Comparison of ENCODE assay signal across 16 cellular contexts in the genomic region with DNA sequence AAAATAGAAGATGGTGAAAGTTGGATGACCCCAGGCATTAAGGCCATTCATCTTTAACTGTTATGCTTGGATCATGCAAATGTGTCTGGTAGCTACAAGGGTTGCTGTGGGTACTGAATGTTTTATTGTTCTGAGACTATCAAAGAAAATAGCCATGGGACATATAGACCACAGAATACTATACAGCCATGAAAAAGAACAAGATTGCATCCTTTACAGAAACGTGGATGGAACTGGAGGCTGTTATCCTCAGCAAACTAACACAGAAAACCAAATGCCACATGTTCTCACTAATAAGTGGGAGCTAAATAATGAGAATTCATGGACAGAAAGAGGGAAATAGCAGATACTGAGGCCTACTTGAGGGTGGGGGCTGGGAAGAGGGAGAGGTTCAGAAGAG.
DNase-seq lines count a peak whose midpoint lies in the region; ATAC-seq, FAIRE-seq and TF ChIP-seq lines count a peak whose summit lies in the region.
"Had no signal": no experiment of that assay in that cellular context is flagged by ENCODE, and none has a peak within 500 bp of the region (broad histone marks: within the 10 kb centered on the region; RNA-seq: fewer than 3 reads in every experiment).

No MANE protein-coding gene starts in this region.

- no peaks in the 10 kb centered on the region for H3K36me3 Mint-ChIP-seq in endothelial cell (ENCODE audit: low read depth, unreplicated experiment)
- H3K36me3 Mint-ChIP-seq: CD4-positive, alpha-beta memory T cell had no signal

- no peaks in the 10 kb centered on the region for H3K23me2 ChIP-seq in H1 (ENCODE audit: low read depth, low read length)

- H3K9me1 ChIP-seq in IMR-90 (ENCODE audit: insufficient read depth, low read length), result no peaks in the 10 kb centered on the region; the same call in 1 of the 2 replicates

- TF ChIP-seq POLR2A in IMR-90 (IDR thresholded peaks at IDR 0.05; ENCODE audit: low read depth, low read length) (no peak), H1 (IDR thresholded peaks at IDR 0.05; ENCODE audit: control extremely low read depth in 1 of 2, low read depth in 2 of 2, low read length in 2 of 2) (no peak)

- no peaks in the 10 kb centered on the region for H3K27me3 ChIP-seq in IMR-90 (ENCODE audit: control insufficient read depth, insufficient read depth, low read length)
- no peaks in the 10 kb centered on the region for H3K27me3 ChIP-seq in adipocyte (replicated peaks; ENCODE audit: control insufficient read depth, insufficient read depth, low read length)
- no peaks in the 10 kb centered on the region for H3K27me3 ChIP-seq in H1 (replicated peaks in 1 of 4; ENCODE audit: control insufficient read depth in 3 of 4, extremely low read depth in 1 of 4, insufficient read depth in 3 of 4, low read length in 3 of 4)

- no peak for FAIRE-seq in H1 (lab: Jason Lieb, UNC)
- FAIRE-seq: GM12892 had no signal

- no peak for ATAC-seq in IMR-90 (ENCODE audit: low read depth)
- ATAC-seq: HCT116 had no signal

- H3K4me1 ChIP-seq in IMR-90 (ENCODE audit: control insufficient read depth, insufficient read depth, low read length) (peaks cover 6% of the 10 kb centered on the region), adipocyte (ENCODE audit: control insufficient read depth, insufficient read depth, low read length) (peaks cover 37% of the 10 kb centered on the region), H1 (replicated peaks in 1 of 4; ENCODE audit: control insufficient read depth in 3 of 4, insufficient read depth in 4 of 4, low read length in 3 of 4) (peaks cover 0 to 1% (median 0%) of the 10 kb centered on the region in 4 experiments; a peak in 3 of 7 replicates)

- no TSS peak for BruUV-seq in IMR-90 (replicated peaks; lab: Mats Ljungman, UMichigan)

- TF ChIP-seq RAD21 in IMR-90 (IDR thresholded peaks at IDR 0.05; ENCODE audit: low read length) (no peak), H1 (IDR thresholded peaks at IDR 0.05 in 1 of 2, conservative IDR thresholded peaks at IDR 0.05 in 1 of 2; ENCODE audit: low read depth in 2 of 2, low read length in 2 of 2) (no peak)

- H3K79me2 ChIP-seq in H1 (ENCODE audit: control insufficient read depth in 1 of 2, insufficient read depth in 2 of 2, low read length in 2 of 2), result no peaks in the 10 kb centered on the region

- H3K4me2 ChIP-seq in IMR-90 (ENCODE audit: low read depth, low read length), result no peak overlapping the region
- H3K4me2 ChIP-seq in H1 (ENCODE audit: insufficient read depth in 1 of 2, low read depth in 2 of 2, low read length in 2 of 2), result no peak overlapping the region

- H3K4ac ChIP-seq in IMR-90 (ENCODE audit: low read depth, low read length) (no peak overlapping the region), H1 (replicated peaks; ENCODE audit: insufficient read length, low read depth, low read length) (no peak overlapping the region)

- POLR2A ChIA-PET in IMR-90 (lab: Charles Lee; ENCODE audit: unreplicated experiment), result interaction anchor here (0.6 kb wide), 1 partner anchor 1022 kb away, joined by 11 read pairs; no protein-coding TSS in a partner anchor
- POLR2A ChIA-PET in H1 (lab: Charles Lee; ENCODE audit: partially characterized antibody), result no interaction called here

- H3K56ac ChIP-seq in IMR-90 (ENCODE audit: extremely low read depth, insufficient read depth, low read length) (no peak overlapping the region), H1 (replicated peaks; ENCODE audit: insufficient read length, low read depth, low read length) (no peak overlapping the region)

- H2AK9ac ChIP-seq in IMR-90 (replicated peaks; ENCODE audit: low read depth, low read length, poor library complexity), result no peak overlapping the region

- no peaks in the 10 kb centered on the region for H3K79me1 ChIP-seq in IMR-90 (ENCODE audit: low read depth in 1 of 2, low read length in 2 of 2)
- H3K79me1 ChIP-seq in H1 (ENCODE audit: low read depth, low read length), result no peaks in the 10 kb centered on the region

- H3K36me3 ChIP-seq in IMR-90 (ENCODE audit: control insufficient read depth, insufficient read depth, low read length) (no peaks in the 10 kb centered on the region), adipocyte (ENCODE audit: control insufficient read depth, insufficient read depth, low read length, severe bottlenecking) (no peaks in the 10 kb centered on the region), H1 (ENCODE audit: control insufficient read depth in 2 of 4, insufficient read depth in 4 of 4, low read length in 3 of 4) (no peaks in the 10 kb centered on the region; a peak in 1 of 8 replicates)

- H3K14ac ChIP-seq in IMR-90 (replicated peaks; ENCODE audit: low read depth, low read length) (no peak overlapping the region), H1 (ENCODE audit: insufficient read length) (no peak overlapping the region)

- no peak overlapping the region for H2AFZ ChIP-seq in IMR-90 (replicated peaks; ENCODE audit: low read length, poor library complexity)
- H2AFZ ChIP-seq in H1 (ENCODE audit: low read length), result no peak overlapping the region

- H3K9me3 ChIP-seq in IMR-90 (ENCODE audit: control insufficient read depth, insufficient read depth, low read length) (no peaks in the 10 kb centered on the region), adipocyte (ENCODE audit: control insufficient read depth, low read length) (no peaks in the 10 kb centered on the region), H1 (ENCODE audit: insufficient read depth in 2 of 2, low read depth in 1 of 2, low read length in 1 of 2) (no peaks in the 10 kb centered on the region)

- H2BK15ac ChIP-seq in IMR-90 (ENCODE audit: low read depth, low read length) (no peak overlapping the region; the same call in 2 of the 3 replicates), H1 (ENCODE audit: low read length) (no peak overlapping the region)

- intact Hi-C loops in IMR-90 (cut with micrococcal nuclease), result loop anchor here (2.0 to 10.0 kb wide), 7 partner anchors 205 to 1779 kb away; a partner anchor contains a TSS

- H2BK12ac ChIP-seq in H1 (ENCODE audit: low read depth, low read length), result no peak overlapping the region

- H3K4me1 Mint-ChIP-seq in endothelial cell (ENCODE audit: unreplicated experiment), result peaks cover 6% of the 10 kb centered on the region

- dilution Hi-C loops in IMR-90 (cut with HindIII; ENCODE audit: low sequenced_read_pairs, unreplicated experiment), result no loop called here

- no peak overlapping the region for H2BK5ac ChIP-seq in IMR-90 (ENCODE audit: low read depth, low read length, poor library complexity, severe bottlenecking)
- H2BK5ac ChIP-seq in H1 (ENCODE audit: low read depth, low read length), result no peak overlapping the region

- H4K8ac ChIP-seq in IMR-90 (ENCODE audit: low read depth in 2 of 2, low read length in 2 of 2), result peak overlapping the region; percentile 3 to 91; a peak in 1 of 4 replicates
- H4K8ac ChIP-seq in H1 (ENCODE audit: extremely low read depth, insufficient read depth, low read length), result no peak overlapping the region

- H3K27ac Mint-ChIP-seq in endothelial cell (ENCODE audit: unreplicated experiment), result no peak overlapping the region
- H3K27ac Mint-ChIP-seq: CD4-positive, alpha-beta memory T cell had no signal

- H2AK5ac ChIP-seq in IMR-90 (ENCODE audit: low read depth, low read length), result no peak overlapping the region
- no peak overlapping the region for H2AK5ac ChIP-seq in H1 (ENCODE audit: low read depth, low read length)

- TF ChIP-seq CTCF in IMR-90 (conservative IDR thresholded peaks at IDR 0.05; ENCODE audit: low read depth, low read length) (no peak), H1 (IDR thresholded peaks at IDR 0.05; ENCODE audit: control extremely low read depth in 1 of 3, insufficient read depth in 1 of 3, low read depth in 1 of 3, low read length in 3 of 3) (no peak), endothelial cell (IDR thresholded peaks at IDR 0.05; ENCODE audit: unreplicated experiment) (no peak)

- H4K5ac ChIP-seq in IMR-90 (ENCODE audit: low read depth, low read length) (no peak overlapping the region), H1 (ENCODE audit: insufficient read length, low read depth, low read length) (no peak overlapping the region)

- no peak overlapping the region for H4K91ac ChIP-seq in IMR-90 (ENCODE audit: insufficient read depth, low read depth, low read length)
- no peak overlapping the region for H4K91ac ChIP-seq in H1 (replicated peaks; ENCODE audit: insufficient read length, low read length)

- H3K4me3 Mint-ChIP-seq in endothelial cell (ENCODE audit: unreplicated experiment), result no peak overlapping the region

- H2BK120ac ChIP-seq in IMR-90 (ENCODE audit: low read depth, low read length) (peak overlapping the region; percentile 91; the same call in 1 of the 2 replicates), H1 (replicated peaks; ENCODE audit: low read depth, low read length) (no peak overlapping the region)

- H3K9me3 Mint-ChIP-seq in endothelial cell (ENCODE audit: unreplicated experiment), result no peaks in the 10 kb centered on the region

- H3K23ac ChIP-seq in IMR-90 (ENCODE audit: low read depth, low read length) (no peak overlapping the region), H1 (ENCODE audit: insufficient read length) (no peak overlapping the region)

- CTCF ChIA-PET in IMR-90 (lab: Yijun Ruan, JAX) (interaction anchor here (1.9 to 2.6 kb wide), 2 partner anchors 29 to 1043 kb away, joined by 4 to 11 read pairs; no protein-coding TSS in a partner anchor), H1 (lab: Charles Lee; ENCODE audit: partially characterized antibody) (interaction anchor here (1.0 to 2.6 kb wide), 4 partner anchors 25 to 1044 kb away, joined by 3 to 40 read pairs (median 11); no protein-coding TSS in a partner anchor)

- DNase-seq in IMR-90, result no peak
- no peak for DNase-seq in adipocyte (ENCODE audit: low read depth)
- DNase-seq in H1 (ENCODE audit: low read depth in 1 of 2, low spot score in 2 of 2), result no peak
- no peak for DNase-seq in DMS79 (lab: John Stamatoyannopoulos, UW)
- no peak for DNase-seq in endothelial cell (ENCODE audit: low spot score)
- DNase-seq in SW 1271 (lab: John Stamatoyannopoulos, UW), result no peak
- DNase-seq in NCI-H1930 (lab: John Stamatoyannopoulos, UW), result no peak
- DNase-seq: C1 segment of cervical spinal cord; Calu3; CD4-positive, alpha-beta memory T cell; COR-L47; DND-41; GOT3; H7 had no signal

- TF ChIP-seq EP300 in H1 (IDR thresholded peaks at IDR 0.05; ENCODE audit: borderline replicate concordance in 1 of 2, low read depth in 2 of 2, low read length in 2 of 2), result no peak

- H3K18ac ChIP-seq in IMR-90 (ENCODE audit: low read depth, low read length) (0 out of 2 replicates have a peak overlapping the region, but pooled peaks have one; percentile 29), H1 (ENCODE audit: extremely low read depth, low read length) (no peak overlapping the region)

- H3K27me3 Mint-ChIP-seq in endothelial cell (ENCODE audit: unreplicated experiment), result peaks cover 1% of the 10 kb centered on the region
- H3K27me3 Mint-ChIP-seq: CD4-positive, alpha-beta memory T cell had no signal

- no CpG with 5 or more reads among the region's 1 CpG for WGBS in IMR-90 (ENCODE audit: extremely low coverage in 2 of 2, insufficient read length in 1 of 2), 2 experiments
- 93% methylated on average over 1 of the region's 1 CpG; no CpG with 5 or more reads in 1 of the 2 experiments for WGBS in H1 (ENCODE audit: extremely low coverage in 1 of 2, insufficient coverage in 1 of 2, insufficient read length in 1 of 2, insufficient replicate concordance in 2 of 2, low coverage in 1 of 2, low lambda C conversion rate in 2 of 2, missing lambda C conversion rate in 1 of 2), 2 experiments

- no peak overlapping the region for H3K27ac ChIP-seq in IMR-90 (ENCODE audit: insufficient read depth, low read length)
- H3K27ac ChIP-seq in H1 (ENCODE audit: low read depth, low read length), result no peak overlapping the region

- no peak overlapping the region; the same call in 1 of the 2 replicates for H2BK20ac ChIP-seq in IMR-90 (ENCODE audit: low read depth, low read length)
- H2BK20ac ChIP-seq in H1 (ENCODE audit: low read length), result no peak overlapping the region

- H3K9ac ChIP-seq in IMR-90 (ENCODE audit: low read depth, low read length) (no peak overlapping the region), adipocyte (ENCODE audit: low read length) (peak overlapping the region; percentile 58), H1 (replicated peaks in 1 of 4; ENCODE audit: extremely low read depth in 1 of 4, low read depth in 3 of 4, low read length in 3 of 4) (no peak overlapping the region)

- in situ Hi-C loops in IMR-90 (cut with MboI; ENCODE audit: low sequenced_read_pairs), result loop anchor here (25.0 kb wide), 2 partner anchors 681 to 1181 kb away; no protein-coding TSS in a partner anchor

- H4K20me1 ChIP-seq in IMR-90 (ENCODE audit: insufficient read depth, low read length), result no peaks in the 10 kb centered on the region
- peaks cover 0 to 2% of the 10 kb centered on the region in 2 experiments for H4K20me1 ChIP-seq in H1 (replicated peaks in 1 of 2; ENCODE audit: control insufficient read depth in 1 of 2, insufficient read depth in 2 of 2, low read length in 2 of 2)

- no peak overlapping the region for H3K4me3 ChIP-seq in IMR-90 (ENCODE audit: insufficient read depth, low read depth, low read length)
- H3K4me3 ChIP-seq in adipocyte (ENCODE audit: low read length), result no peak overlapping the region
- H3K4me3 ChIP-seq in H1 (ENCODE audit: extremely low read depth in 1 of 4, insufficient read depth in 2 of 4, low read depth in 3 of 4, low read length in 4 of 4), result no peak overlapping the region
